ENCODE assay signal across 18 cellular contexts in the genomic region with DNA sequence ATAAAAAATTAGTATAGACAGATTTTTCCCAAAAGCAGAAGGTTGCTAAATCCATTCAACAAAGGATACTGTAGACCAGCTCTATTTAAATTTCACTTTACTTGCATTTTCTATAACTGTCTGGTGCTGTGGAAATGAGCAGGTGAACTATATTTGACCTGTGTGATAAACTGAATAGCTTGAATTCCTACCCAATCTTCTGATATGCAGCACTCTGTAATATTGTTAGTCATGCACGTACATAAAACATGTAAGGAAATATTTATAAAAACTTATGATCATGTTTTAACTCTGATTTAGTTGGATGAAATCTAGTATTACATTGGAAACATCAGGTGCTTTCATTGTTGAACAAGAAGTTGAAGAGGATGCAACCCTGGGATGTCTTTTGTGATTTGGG.
A peak's percentile ranks its signal among the peaks of the same experiment; 100 is the strongest.
DNase-seq lines count a peak whose midpoint lies in the region; ATAC-seq and TF ChIP-seq lines count a peak whose summit lies in the region.
"Had no signal": no experiment of that assay in that cellular context is flagged by ENCODE, and none has a peak within 500 bp of the region (broad histone marks: within the 10 kb centered on the region; RNA-seq: fewer than 3 reads in every experiment).

No MANE protein-coding gene starts in this region.

- TF ChIP-seq RAD21 in SK-N-SH (IDR thresholded peaks at IDR 0.05; ENCODE audit: low read length): no peak

- DNase-seq in SK-N-SH (no peak), brain microvascular endothelial cell (peak; percentile 35), iris pigment epithelial cell (ENCODE audit: low read depth) (peak; percentile 72), NCI-H187 (lab: John Stamatoyannopoulos, UW) (no peak)
- DNase-seq in activated CD8-positive, alpha-beta memory T cell treated with anti-CD3 and anti-CD28 coated beads, Interleukin-2, amount 10 ng/mL, durations not matched to agents 7 days and 5 days: no peak
- DNase-seq: ACHN; C1 segment of cervical spinal cord; Calu3; CD4-positive, alpha-beta memory T cell; COR-L47; DMS53; DMS79 treated with DMSO at 0.1 percent for 48 hours; GF-D8; H7; HCEC 1CT had no signal

- no peaks in the 10 kb centered on the region for H4K20me1 ChIP-seq in SK-N-SH (ENCODE audit: insufficient read depth)

- no peak overlapping the region for H3K4me3 Mint-ChIP-seq in activated CD8-positive, alpha-beta memory T cell treated with anti-CD3 and anti-CD28 coated beads, Interleukin-2, amount 10 ng/mL, durations not matched to agents 7 days and 5 days
- H3K4me3 Mint-ChIP-seq: CD4-positive, alpha-beta memory T cell had no signal

- peak overlapping the region in 1 of 2 experiments; percentile 31; a peak in 3 of 4 replicates for H3K27ac ChIP-seq in SK-N-SH (ENCODE audit: low read depth in 2 of 2, low read length in 1 of 2)
- peak overlapping the region; percentile 73 for H3K27ac ChIP-seq in brain microvascular endothelial cell
- H3K27ac ChIP-seq: 22Rv1 had no signal

- TF ChIP-seq CTCF in SK-N-SH (IDR thresholded peaks at IDR 0.05) (no peak), brain microvascular endothelial cell (IDR thresholded peaks at IDR 0.05; ENCODE audit: low read depth, low read length, missing control alignments) (no peak)

- peaks cover 17% of the 10 kb centered on the region for H3K27me3 Mint-ChIP-seq in activated CD8-positive, alpha-beta memory T cell treated with anti-CD3 and anti-CD28 coated beads, Interleukin-2, amount 10 ng/mL, durations not matched to agents 7 days and 5 days

- peaks cover 1 to 18% of the 10 kb centered on the region in 2 experiments; a peak in 3 of 4 replicates for H3K4me1 ChIP-seq in SK-N-SH (ENCODE audit: control insufficient read depth in 1 of 2, insufficient read depth in 2 of 2, low read depth in 1 of 2, low read length in 1 of 2)

- no peaks in the 10 kb centered on the region for H3K9me3 ChIP-seq in SK-N-SH

- TF ChIP-seq EP300 in SK-N-SH (IDR thresholded peaks at IDR 0.05; ENCODE audit: borderline replicate concordance in 1 of 2, low read depth in 1 of 2, low read length in 1 of 2): no peak

- H3K27me3 ChIP-seq in SK-N-SH (ENCODE audit: insufficient read depth) (no peaks in the 10 kb centered on the region), brain microvascular endothelial cell (replicated peaks) (no peaks in the 10 kb centered on the region)

- 64% methylated on average over 1 of the region's 1 CpG for whole genome bisulfite sequencing in SK-N-SH (ENCODE audit: low lambda C conversion rate)

- no peaks in the 10 kb centered on the region for H3K36me3 Mint-ChIP-seq in activated CD8-positive, alpha-beta memory T cell treated with anti-CD3 and anti-CD28 coated beads, Interleukin-2, amount 10 ng/mL, durations not matched to agents 7 days and 5 days

- H3K27ac Mint-ChIP-seq in activated CD8-positive, alpha-beta memory T cell treated with anti-CD3 and anti-CD28 coated beads, Interleukin-2, amount 10 ng/mL, durations not matched to agents 7 days and 5 days: no peak overlapping the region
- H3K27ac Mint-ChIP-seq: CD4-positive, alpha-beta memory T cell had no signal

- no peaks in the 10 kb centered on the region for H3K9me3 Mint-ChIP-seq in activated CD8-positive, alpha-beta memory T cell treated with anti-CD3 and anti-CD28 coated beads, Interleukin-2, amount 10 ng/mL, durations not matched to agents 7 days and 5 days (ENCODE audit: low read depth)
- H3K9me3 Mint-ChIP-seq: CD4-positive, alpha-beta memory T cell had no signal

- no peaks in the 10 kb centered on the region for H3K9me2 ChIP-seq in SK-N-SH

- H3K79me2 ChIP-seq in SK-N-SH (ENCODE audit: insufficient read depth): peaks cover 54% of the 10 kb centered on the region

- H3K4me3 ChIP-seq in SK-N-SH (ENCODE audit: low read depth in 2 of 2, low read length in 1 of 2) (no peak overlapping the region), brain microvascular endothelial cell (ENCODE audit: low read depth, low read length) (no peak overlapping the region)

- peak; percentile 46 for ATAC-seq in SK-N-SH treated with all-trans-retinoic acid at 6 μM for 48 hours
- ATAC-seq in HG02938 (IDR thresholded peaks at IDR 0.05; ENCODE audit: unreplicated experiment): no peak
- ATAC-seq in activated CD8-positive, alpha-beta memory T cell treated with anti-CD3 and anti-CD28 coated beads, Interleukin-2, amount 10 ng/mL, durations not matched to agents 7 days and 5 days: no peak

- no peak overlapping the region for H2AFZ ChIP-seq in SK-N-SH (ENCODE audit: low read depth)

- POLR2A ChIA-PET in SK-N-SH (lab: Yijun Ruan, JAX): no interaction called here

- H3K36me3 ChIP-seq in SK-N-SH (replicated peaks in 1 of 2; ENCODE audit: control insufficient read depth in 1 of 2, insufficient read depth in 2 of 2, low read length in 1 of 2): peaks cover 72 to 86% of the 10 kb centered on the region in 2 experiments
- peaks cover 23% of the 10 kb centered on the region for H3K36me3 ChIP-seq in brain microvascular endothelial cell (replicated peaks)

- peaks cover 4% of the 10 kb centered on the region for H3K4me1 Mint-ChIP-seq in activated CD8-positive, alpha-beta memory T cell treated with anti-CD3 and anti-CD28 coated beads, Interleukin-2, amount 10 ng/mL, durations not matched to agents 7 days and 5 days

- in situ Hi-C loops in brain microvascular endothelial cell (cut with HindIII; ENCODE audit: low pct_ligation_motif_present, low sequenced_read_pairs): loop anchor here (25.0 kb wide), 1 partner anchor 416 kb away; the partner anchor contains the start of gene HTATIP2

- no peak overlapping the region for H3K9ac ChIP-seq in SK-N-SH

- H3K4me2 ChIP-seq in SK-N-SH: no peak overlapping the region

- CTCF ChIA-PET in SK-N-SH (lab: Yijun Ruan, JAX): interaction anchor here (1.1 to 3.3 kb wide), 4 partner anchors 12 to 181 kb away, joined by 3 to 11 read pairs (median 4); no protein-coding TSS in a partner anchor
- CTCF ChIA-PET in activated CD8-positive, alpha-beta memory T cell treated with anti-CD3 and anti-CD28 coated beads, Interleukin-2, amount 10 ng/mL, durations not matched to agents 7 days and 5 days (lab: Charles Lee): no interaction called here

- peaks cover 36% of the 10 kb centered on the region for H3F3A ChIP-seq in SK-N-SH (replicated peaks; ENCODE audit: insufficient read depth)

TF ChIP-seq in SK-N-SH treated with all-trans-retinoic acid at 6 μM for 48 hours, 23 proteins besides CTCF, POLR2A, EP300 and RAD21:
- TF ChIP-seq SNAI2 (CRISPR knock-in tag; IDR thresholded peaks at IDR 0.05): peak; percentile 84; the same call in 1 of the 2 replicates
- TF ChIP-seq ZNF565 (CRISPR knock-in tag; conservative IDR thresholded peaks at IDR 0.05; ENCODE audit: low read depth): no peak
- TF ChIP-seq ISL1 (CRISPR knock-in tag; IDR thresholded peaks at IDR 0.05): peak; percentile 73; the same call in 1 of the 2 replicates
- no peak for TF ChIP-seq BACH2 (CRISPR knock-in tag; IDR thresholded peaks at IDR 0.05; ENCODE audit: borderline replicate concordance)
- TF ChIP-seq, protein P1, sequence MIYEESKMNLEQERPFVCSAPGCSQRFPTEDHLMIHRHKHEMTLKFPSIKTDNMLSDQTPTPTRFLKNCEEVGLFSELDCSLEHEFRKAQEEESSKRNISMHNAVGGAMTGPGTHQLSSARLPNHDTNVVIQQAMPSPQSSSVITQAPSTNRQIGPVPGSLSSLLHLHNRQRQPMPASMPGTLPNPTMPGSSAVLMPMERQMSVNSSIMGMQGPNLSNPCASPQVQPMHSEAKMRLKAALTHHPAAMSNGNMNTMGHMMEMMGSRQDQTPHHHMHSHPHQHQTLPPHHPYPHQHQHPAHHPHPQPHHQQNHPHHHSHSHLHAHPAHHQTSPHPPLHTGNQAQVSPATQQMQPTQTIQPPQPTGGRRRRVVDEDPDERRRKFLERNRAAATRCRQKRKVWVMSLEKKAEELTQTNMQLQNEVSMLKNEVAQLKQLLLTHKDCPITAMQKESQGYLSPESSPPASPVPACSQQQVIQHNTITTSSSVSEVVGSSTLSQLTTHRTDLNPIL (CRISPR knock-in tag; IDR thresholded peaks at IDR 0.05; ENCODE audit: low read depth): 0 out of 2 replicates have a peak, but pooled peaks have one; percentile 10

TF ChIP-seq in SK-N-SH, 30 proteins besides CTCF, POLR2A, EP300 and RAD21:
- no peak for TF ChIP-seq YY1 (IDR thresholded peaks at IDR 0.05; ENCODE audit: low read depth)

Comparison
In these comparisons a context has a peak if more than half of its experiments do, and no peak if none do; other contexts are left out.
1. DNase-seq: peak in brain microvascular endothelial cell (single experiment) and iris pigment epithelial cell (single experiment); none in SK-N-SH (single experiment), activated CD8-positive, alpha-beta memory T cell treated with anti-CD3 and anti-CD28 coated beads, Interleukin-2, amount 10 ng/mL, durations not matched to agents 7 days and 5 days (single experiment) and NCI-H187 (0 of 2).